Comparison of ENCODE assay signal across 1 cellular context in the genomic region with DNA sequence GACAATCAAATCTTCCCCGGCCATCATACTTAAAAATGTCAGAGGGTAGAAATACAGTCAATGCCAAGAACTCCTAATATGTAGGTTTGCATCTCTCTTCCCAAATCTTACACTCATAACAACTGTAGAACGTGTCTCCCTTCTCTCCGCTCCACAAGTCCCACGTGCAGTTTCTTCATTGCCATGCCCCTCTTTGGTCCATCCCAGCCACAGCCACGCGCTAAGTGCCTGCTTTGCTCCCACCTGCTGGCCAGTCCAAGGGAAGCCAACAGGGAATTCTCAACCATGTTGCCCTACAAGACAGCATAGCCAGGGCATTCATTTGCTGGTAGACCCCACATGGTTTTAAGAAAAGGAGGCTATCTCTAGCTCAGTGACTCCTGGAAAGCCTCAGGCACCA.
TF ChIP-seq lines count a peak whose summit lies in the region.

No MANE protein-coding gene starts in this region.

TF ChIP-seq in GM23338, 12 proteins besides CTCF, POLR2A, EP300 and RAD21 (continued from another document):
- TF ChIP-seq, protein P1, sequence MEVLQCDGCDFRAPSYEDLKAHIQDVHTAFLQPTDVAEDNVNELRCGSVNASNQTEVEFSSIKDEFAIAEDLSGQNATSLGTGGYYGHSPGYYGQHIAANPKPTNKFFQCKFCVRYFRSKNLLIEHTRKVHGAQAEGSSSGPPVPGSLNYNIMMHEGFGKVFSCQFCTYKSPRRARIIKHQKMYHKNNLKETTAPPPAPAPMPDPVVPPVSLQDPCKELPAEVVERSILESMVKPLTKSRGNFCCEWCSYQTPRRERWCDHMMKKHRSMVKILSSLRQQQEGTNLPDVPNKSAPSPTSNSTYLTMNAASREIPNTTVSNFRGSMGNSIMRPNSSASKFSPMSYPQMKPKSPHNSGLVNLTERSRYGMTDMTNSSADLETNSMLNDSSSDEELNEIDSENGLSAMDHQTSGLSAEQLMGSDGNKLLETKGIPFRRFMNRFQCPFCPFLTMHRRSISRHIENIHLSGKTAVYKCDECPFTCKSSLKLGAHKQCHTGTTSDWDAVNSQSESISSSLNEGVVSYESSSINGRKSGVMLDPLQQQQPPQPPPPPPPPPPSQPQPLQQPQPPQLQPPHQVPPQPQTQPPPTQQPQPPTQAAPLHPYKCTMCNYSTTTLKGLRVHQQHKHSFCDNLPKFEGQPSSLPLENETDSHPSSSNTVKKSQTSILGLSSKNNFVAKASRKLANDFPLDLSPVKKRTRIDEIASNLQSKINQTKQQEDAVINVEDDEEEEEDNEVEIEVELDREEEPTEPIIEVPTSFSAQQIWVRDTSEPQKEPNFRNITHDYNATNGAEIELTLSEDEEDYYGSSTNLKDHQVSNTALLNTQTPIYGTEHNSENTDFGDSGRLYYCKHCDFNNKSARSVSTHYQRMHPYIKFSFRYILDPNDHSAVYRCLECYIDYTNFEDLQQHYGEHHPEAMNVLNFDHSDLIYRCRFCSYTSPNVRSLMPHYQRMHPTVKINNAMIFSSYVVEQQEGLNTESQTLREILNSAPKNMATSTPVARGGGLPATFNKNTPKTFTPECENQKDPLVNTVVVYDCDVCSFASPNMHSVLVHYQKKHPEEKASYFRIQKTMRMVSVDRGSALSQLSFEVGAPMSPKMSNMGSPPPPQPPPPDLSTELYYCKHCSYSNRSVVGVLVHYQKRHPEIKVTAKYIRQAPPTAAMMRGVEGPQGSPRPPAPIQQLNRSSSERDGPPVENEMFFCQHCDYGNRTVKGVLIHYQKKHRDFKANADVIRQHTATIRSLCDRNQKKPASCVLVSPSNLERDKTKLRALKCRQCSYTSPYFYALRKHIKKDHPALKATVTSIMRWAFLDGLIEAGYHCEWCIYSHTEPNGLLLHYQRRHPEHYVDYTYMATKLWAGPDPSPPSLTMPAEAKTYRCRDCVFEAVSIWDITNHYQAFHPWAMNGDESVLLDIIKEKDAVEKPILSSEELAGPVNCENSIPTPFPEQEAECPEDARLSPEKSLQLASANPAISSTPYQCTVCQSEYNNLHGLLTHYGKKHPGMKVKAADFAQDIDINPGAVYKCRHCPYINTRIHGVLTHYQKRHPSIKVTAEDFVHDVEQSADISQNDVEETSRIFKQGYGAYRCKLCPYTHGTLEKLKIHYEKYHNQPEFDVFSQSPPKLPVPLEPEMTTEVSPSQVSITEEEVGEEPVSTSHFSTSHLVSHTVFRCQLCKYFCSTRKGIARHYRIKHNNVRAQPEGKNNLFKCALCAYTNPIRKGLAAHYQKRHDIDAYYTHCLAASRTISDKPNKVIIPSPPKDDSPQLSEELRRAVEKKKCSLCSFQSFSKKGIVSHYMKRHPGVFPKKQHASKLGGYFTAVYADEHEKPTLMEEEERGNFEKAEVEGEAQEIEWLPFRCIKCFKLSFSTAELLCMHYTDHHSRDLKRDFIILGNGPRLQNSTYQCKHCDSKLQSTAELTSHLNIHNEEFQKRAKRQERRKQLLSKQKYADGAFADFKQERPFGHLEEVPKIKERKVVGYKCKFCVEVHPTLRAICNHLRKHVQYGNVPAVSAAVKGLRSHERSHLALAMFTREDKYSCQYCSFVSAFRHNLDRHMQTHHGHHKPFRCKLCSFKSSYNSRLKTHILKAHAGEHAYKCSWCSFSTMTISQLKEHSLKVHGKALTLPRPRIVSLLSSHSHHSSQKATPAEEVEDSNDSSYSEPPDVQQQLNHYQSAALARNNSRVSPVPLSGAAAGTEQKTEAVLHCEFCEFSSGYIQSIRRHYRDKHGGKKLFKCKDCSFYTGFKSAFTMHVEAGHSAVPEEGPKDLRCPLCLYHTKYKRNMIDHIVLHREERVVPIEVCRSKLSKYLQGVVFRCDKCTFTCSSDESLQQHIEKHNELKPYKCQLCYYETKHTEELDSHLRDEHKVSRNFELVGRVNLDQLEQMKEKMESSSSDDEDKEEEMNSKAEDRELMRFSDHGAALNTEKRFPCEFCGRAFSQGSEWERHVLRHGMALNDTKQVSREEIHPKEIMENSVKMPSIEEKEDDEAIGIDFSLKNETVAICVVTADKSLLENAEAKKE (CRISPR knock-in tag; IDR thresholded peaks at IDR 0.05): no peak
- TF ChIP-seq, protein P2, sequence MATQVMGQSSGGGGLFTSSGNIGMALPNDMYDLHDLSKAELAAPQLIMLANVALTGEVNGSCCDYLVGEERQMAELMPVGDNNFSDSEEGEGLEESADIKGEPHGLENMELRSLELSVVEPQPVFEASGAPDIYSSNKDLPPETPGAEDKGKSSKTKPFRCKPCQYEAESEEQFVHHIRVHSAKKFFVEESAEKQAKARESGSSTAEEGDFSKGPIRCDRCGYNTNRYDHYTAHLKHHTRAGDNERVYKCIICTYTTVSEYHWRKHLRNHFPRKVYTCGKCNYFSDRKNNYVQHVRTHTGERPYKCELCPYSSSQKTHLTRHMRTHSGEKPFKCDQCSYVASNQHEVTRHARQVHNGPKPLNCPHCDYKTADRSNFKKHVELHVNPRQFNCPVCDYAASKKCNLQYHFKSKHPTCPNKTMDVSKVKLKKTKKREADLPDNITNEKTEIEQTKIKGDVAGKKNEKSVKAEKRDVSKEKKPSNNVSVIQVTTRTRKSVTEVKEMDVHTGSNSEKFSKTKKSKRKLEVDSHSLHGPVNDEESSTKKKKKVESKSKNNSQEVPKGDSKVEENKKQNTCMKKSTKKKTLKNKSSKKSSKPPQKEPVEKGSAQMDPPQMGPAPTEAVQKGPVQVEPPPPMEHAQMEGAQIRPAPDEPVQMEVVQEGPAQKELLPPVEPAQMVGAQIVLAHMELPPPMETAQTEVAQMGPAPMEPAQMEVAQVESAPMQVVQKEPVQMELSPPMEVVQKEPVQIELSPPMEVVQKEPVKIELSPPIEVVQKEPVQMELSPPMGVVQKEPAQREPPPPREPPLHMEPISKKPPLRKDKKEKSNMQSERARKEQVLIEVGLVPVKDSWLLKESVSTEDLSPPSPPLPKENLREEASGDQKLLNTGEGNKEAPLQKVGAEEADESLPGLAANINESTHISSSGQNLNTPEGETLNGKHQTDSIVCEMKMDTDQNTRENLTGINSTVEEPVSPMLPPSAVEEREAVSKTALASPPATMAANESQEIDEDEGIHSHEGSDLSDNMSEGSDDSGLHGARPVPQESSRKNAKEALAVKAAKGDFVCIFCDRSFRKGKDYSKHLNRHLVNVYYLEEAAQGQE (IDR thresholded peaks at IDR 0.05; ENCODE audit: unreplicated experiment): no peak
- no peak for TF ChIP-seq POLR2AphosphoS5 (IDR thresholded peaks at IDR 0.05; ENCODE audit: low read depth)
- TF ChIP-seq CREB1 (CRISPR knock-in tag; IDR thresholded peaks at IDR 0.05; ENCODE audit: low read depth): no peak
- TF ChIP-seq, protein P3, sequence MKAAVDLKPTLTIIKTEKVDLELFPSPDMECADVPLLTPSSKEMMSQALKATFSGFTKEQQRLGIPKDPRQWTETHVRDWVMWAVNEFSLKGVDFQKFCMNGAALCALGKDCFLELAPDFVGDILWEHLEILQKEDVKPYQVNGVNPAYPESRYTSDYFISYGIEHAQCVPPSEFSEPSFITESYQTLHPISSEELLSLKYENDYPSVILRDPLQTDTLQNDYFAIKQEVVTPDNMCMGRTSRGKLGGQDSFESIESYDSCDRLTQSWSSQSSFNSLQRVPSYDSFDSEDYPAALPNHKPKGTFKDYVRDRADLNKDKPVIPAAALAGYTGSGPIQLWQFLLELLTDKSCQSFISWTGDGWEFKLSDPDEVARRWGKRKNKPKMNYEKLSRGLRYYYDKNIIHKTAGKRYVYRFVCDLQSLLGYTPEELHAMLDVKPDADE (IDR thresholded peaks at IDR 0.05): no peak
- no peak for TF ChIP-seq EZH2 (IDR thresholded peaks at IDR 0.05; ENCODE audit: low read depth, unreplicated experiment)
- TF ChIP-seq JUNB (IDR thresholded peaks at IDR 0.05; ENCODE audit: unreplicated experiment): no peak
- TF ChIP-seq ZNF331 (CRISPR knock-in tag; IDR thresholded peaks at IDR 0.05; ENCODE audit: low read depth): no peak
- TF ChIP-seq STAT1 (IDR thresholded peaks at IDR 0.05; ENCODE audit: unreplicated experiment): no peak
- TF ChIP-seq EZH2phosphoT487 (IDR thresholded peaks at IDR 0.05; ENCODE audit: unreplicated experiment): no peak
